26 cellular contexts compared by ENCODE assay signal in genomic region chr1:66927528-66927927, GRCh38. TPM values are rescaled to one million over a fixed set of nuclear protein-coding genes. Genes with fewer than 3 reads are reported as not detected.
DNase-seq lines count a peak whose midpoint lies in the region; FAIRE-seq and TF ChIP-seq lines count a peak whose summit lies in the region.
"Had no signal": no experiment of that assay in that cellular context is flagged by ENCODE, and none has a peak within 500 bp of the region (broad histone marks: within the 10 kb centered on the region; RNA-seq: fewer than 3 reads in every experiment).

No MANE protein-coding gene starts in this region.

- intact Hi-C loops in vagina (cut with DNase I), result no loop called here

- H3K36me3 ChIP-seq in ACC112 (ENCODE audit: insufficient read depth, low read length) (no peaks in the 10 kb centered on the region), HEK293 (ENCODE audit: control insufficient read depth in 2 of 2, insufficient read depth in 1 of 2, low read length in 2 of 2) (no peaks in the 10 kb centered on the region), vagina (no peaks in the 10 kb centered on the region)
- H3K36me3 ChIP-seq: brain microvascular endothelial cell, neutrophil had no signal

- TF ChIP-seq CTCF in HEK293 (tag by site-specific recombination; IDR thresholded peaks at IDR 0.05), result no peak
- no peak for TF ChIP-seq CTCF in vagina (IDR thresholded peaks at IDR 0.05)

- H3K27ac ChIP-seq in ACC112 (ENCODE audit: low read depth, low read length), result peak overlapping the region; percentile 27
- no peak overlapping the region for H3K27ac ChIP-seq in HEK293 (ENCODE audit: extremely low read depth, low read depth, low read length)
- no peak overlapping the region for H3K27ac ChIP-seq in vagina
- H3K27ac ChIP-seq: brain microvascular endothelial cell, neutrophil, skin epidermis had no signal

- CTCF ChIA-PET in HEK293 (lab: Yijun Ruan, JAX), result no interaction called here

- no peak overlapping the region for H2AFZ ChIP-seq in ACC112 (ENCODE audit: low read length, unreplicated experiment)

- H3K4me3 ChIP-seq in ACC112 (ENCODE audit: low read depth, low read length) (peak overlapping the region; percentile 97), HEK293 (ENCODE audit: low read depth, low read length) (no peak overlapping the region), vagina (no peak overlapping the region)
- H3K4me3 ChIP-seq: lung, skin epidermis had no signal

- no peaks in the 10 kb centered on the region for H3K27me3 ChIP-seq in ACC112 (ENCODE audit: insufficient read depth, low read length)
- H3K27me3 ChIP-seq in vagina, result no peaks in the 10 kb centered on the region
- H3K27me3 ChIP-seq: brain microvascular endothelial cell, neutrophil had no signal

- peak; percentile 5 for FAIRE-seq in RCC 7860 (lab: Jason Lieb, UNC)
- FAIRE-seq: GM12891, GM19239 had no signal

- POLR2A ChIA-PET in HEK293 (lab: Yijun Ruan, JAX), result no interaction called here

- H3K9me3 ChIP-seq in HEK293 (ENCODE audit: control insufficient read depth, insufficient read depth, low read depth, low read length) (no peaks in the 10 kb centered on the region), vagina (no peaks in the 10 kb centered on the region)
- H3K9me3 ChIP-seq: neutrophil had no signal

- peaks cover 44% of the 10 kb centered on the region for H3K4me1 ChIP-seq in ACC112 (ENCODE audit: control insufficient read depth, insufficient read depth, low read length, unreplicated experiment)
- H3K4me1 ChIP-seq in HEK293 (ENCODE audit: control insufficient read depth, insufficient read depth, low read length), result peaks cover 4% of the 10 kb centered on the region; the same call in 1 of the 2 replicates
- peaks cover 43% of the 10 kb centered on the region for H3K4me1 ChIP-seq in vagina

- no peak for TF ChIP-seq POLR2A in erythroblast (IDR thresholded peaks at IDR 0.05; ENCODE audit: low read length)
- no peak for TF ChIP-seq POLR2A in vagina (IDR thresholded peaks at IDR 0.05)

- H3K79me2 ChIP-seq in ACC112 (ENCODE audit: control insufficient read depth, insufficient read depth, low read length, unreplicated experiment), result peaks cover 71% of the 10 kb centered on the region

- no peak for DNase-seq in RCC 7860 (ENCODE audit: low spot score)
- peak; percentile 32 to 44 for DNase-seq in erythroblast (lab: John Stamatoyannopoulos, UW)
- no peak for DNase-seq in NCI-H2227 (lab: John Stamatoyannopoulos, UW; ENCODE audit: unreplicated experiment)
- DNase-seq in vagina (ENCODE audit: extremely low spot score in 2 of 2), result no peak
- DNase-seq in NCI-H1930 (lab: John Stamatoyannopoulos, UW), result no peak
- no peak for DNase-seq in NOMO-1 (lab: John Stamatoyannopoulos, UW; ENCODE audit: unreplicated experiment in 2 of 2)
- DNase-seq: activated CD4-positive, alpha-beta T cell treated with anti-CD3 and anti-CD28 coated beads, Interleukin-2, amount 10 ng/mL, durations not matched to agents 24 days and 14 days; activated naive CD8-positive, alpha-beta T cell treated with anti-CD3 and anti-CD28 coated beads, Interleukin-2, amount 10 ng/mL, durations not matched to agents 7 days and 5 days; brain microvascular endothelial cell; CD4-positive, alpha-beta memory T cell; DMS153; effector CD8-positive, alpha-beta T cell; Kasumi-1; kidney glomerular epithelial cell; NCI-H1417; NCI-H524; SHP77 treated with DMSO at 0.1 percent for 48 hours; stimulated activated CD4-positive, alpha-beta T cell treated with anti-CD3 and anti-CD28 coated beads, Interleukin-2, amount 100 ng/mL, for 24 hours; stimulated activated naive B cell treated with anti-CD40 and anti-IgM and Interleukin-4, amounts not matched to agents 10 μg/mL and 1 μg/mL and 100 μg/mL, for 72 hours had no signal

TF ChIP-seq in HEK293, 187 proteins besides CTCF, POLR2A, EP300 and RAD21:
- peak; percentile 22; the same call in 1 of the 2 replicates for TF ChIP-seq PRDM6 (tag by site-specific recombination; IDR thresholded peaks at IDR 0.05)
- TF ChIP-seq ZNF626 (tag by site-specific recombination; IDR thresholded peaks at IDR 0.05), result no peak
- peak; percentile 62 for TF ChIP-seq FEZF1 (tag by site-specific recombination; IDR thresholded peaks at IDR 0.05)
- peak; percentile 51; the same call in 1 of the 2 replicates for TF ChIP-seq ZNF362 (tag by site-specific recombination; IDR thresholded peaks at IDR 0.05)

RNA-seq across cellular contexts. Expression of gene MIER1, which starts 2.7 kb away (rescaled TPM):
- total RNA-seq in vagina, result 39.5 TPM

RNA-seq across cellular contexts. Expression of gene DNAI4, which starts 2.9 kb away (rescaled TPM):
- total RNA-seq in vagina, result 10.3 TPM

Comparison
In these comparisons a context has a peak if more than half of its experiments do, and no peak if none do; other contexts are left out.
1. DNase-seq: peak in erythroblast (2 of 2); none in RCC 7860 (single experiment), NCI-H2227 (single experiment), vagina (0 of 2), NCI-H1930 (0 of 2) and NOMO-1 (0 of 2).